In the genomic region with DNA sequence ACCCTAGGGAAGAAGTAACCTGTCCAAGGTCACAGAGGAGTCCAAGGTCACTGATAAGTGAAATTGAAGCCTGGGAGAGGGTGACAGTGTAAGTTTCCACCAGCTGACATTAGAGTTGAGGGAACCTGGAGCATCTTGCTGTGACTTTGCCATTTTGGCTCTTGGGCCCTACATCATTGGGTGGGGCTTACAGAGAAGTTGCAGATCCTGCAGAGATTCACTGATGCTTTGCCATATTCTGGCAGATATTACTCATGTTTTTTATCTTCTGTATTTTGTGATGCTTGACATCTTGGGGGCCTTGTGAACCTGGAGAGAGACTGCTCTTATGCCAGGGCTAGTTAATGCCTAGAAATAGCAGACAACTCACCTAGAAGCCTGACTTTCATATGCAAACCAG, we compare ENCODE assay signal across 19 cellular contexts. TPM values are rescaled to one million over a fixed set of nuclear protein-coding genes. Genes with fewer than 3 reads are reported as not detected.
DNase-seq lines count a peak whose midpoint lies in the region; ATAC-seq, FAIRE-seq and TF ChIP-seq lines count a peak whose summit lies in the region.
"Had no signal": no experiment of that assay in that cellular context is flagged by ENCODE, and none has a peak within 500 bp of the region (broad histone marks: within the 10 kb centered on the region; RNA-seq: fewer than 3 reads in every experiment).

No MANE protein-coding gene starts in this region.

- no peak overlapping the region for H2AFZ ChIP-seq in neural progenitor cell (replicated peaks)

- intact Hi-C loops in natural killer cell (cut with micrococcal nuclease), result loop anchor here (5.0 kb wide), 3 partner anchors 36 to 414 kb away; a partner anchor contains a TSS

- H3K36me3 Mint-ChIP-seq in natural killer cell, result no peaks in the 10 kb centered on the region
- no peaks in the 10 kb centered on the region for H3K36me3 Mint-ChIP-seq in natural killer cell treated with Interleukin-12 subunit alpha and Interleukin-12 subunit beta and Interleukin-15 and Interleukin-18, amount 100 ng/mL, for 72 hours
- no peaks in the 10 kb centered on the region for H3K36me3 Mint-ChIP-seq in effector memory CD8-positive, alpha-beta T cell (ENCODE audit: insufficient read depth)
- H3K36me3 Mint-ChIP-seq in neural progenitor cell, result no peaks in the 10 kb centered on the region
- H3K36me3 Mint-ChIP-seq: CD4-positive, CD25-positive, alpha-beta regulatory T cell had no signal

- DNase-seq in natural killer cell (no peak), neural progenitor cell (ENCODE audit: low spot score) (no peak), H54 (ENCODE audit: insufficient read length, low spot score) (no peak), NCI-H1694 treated with DMSO at 0.1 percent for 48 hours (lab: John Stamatoyannopoulos, UW) (no peak)
- no peak for DNase-seq in natural killer cell treated with Interleukin-12 subunit alpha and Interleukin-12 subunit beta and Interleukin-15 and Interleukin-18, amount 100 ng/mL, for 72 hours (ENCODE audit: low spot score)
- no peak for DNase-seq in effector memory CD8-positive, alpha-beta T cell
- DNase-seq in activated effector memory CD4-positive, alpha-beta T cell treated with Interleukin-2 at 50 U/mL for 16 hours, result no peak
- DNase-seq: ACHN; BE2C; C1 segment of cervical spinal cord; Caco-2; CD4-positive, CD25-positive, alpha-beta regulatory T cell; HCEC 1CT had no signal

- no peak overlapping the region for H3K4me3 ChIP-seq in neural progenitor cell

- no peaks in the 10 kb centered on the region for H4K20me1 ChIP-seq in neural progenitor cell (ENCODE audit: low read depth)

- no peaks in the 10 kb centered on the region for H3K79me2 ChIP-seq in neural progenitor cell (ENCODE audit: low read depth)

- H3K27me3 Mint-ChIP-seq in natural killer cell (ENCODE audit: low read depth in 2 of 2) (no peaks in the 10 kb centered on the region), neural progenitor cell (ENCODE audit: insufficient read depth, low read depth) (peaks cover 10% of the 10 kb centered on the region)
- no peaks in the 10 kb centered on the region for H3K27me3 Mint-ChIP-seq in natural killer cell treated with Interleukin-12 subunit alpha and Interleukin-12 subunit beta and Interleukin-15 and Interleukin-18, amount 100 ng/mL, for 72 hours
- H3K27me3 Mint-ChIP-seq in effector memory CD8-positive, alpha-beta T cell, result no peaks in the 10 kb centered on the region

- FAIRE-seq in H54 (lab: Jason Lieb, UNC), result no peak
- FAIRE-seq: A204.1, D721Med, G401.6, GM12891, GM19239 had no signal

- no peak for TF ChIP-seq POLR2A in H54 (IDR thresholded peaks at IDR 0.05; ENCODE audit: low read depth, low read length)

- H3K27ac Mint-ChIP-seq in natural killer cell, result peak overlapping the region; percentile 67 to 77
- no peak overlapping the region for H3K27ac Mint-ChIP-seq in natural killer cell treated with Interleukin-12 subunit alpha and Interleukin-12 subunit beta and Interleukin-15 and Interleukin-18, amount 100 ng/mL, for 72 hours
- H3K27ac Mint-ChIP-seq in effector memory CD8-positive, alpha-beta T cell, result peak overlapping the region; percentile 13 to 26
- no peak overlapping the region for H3K27ac Mint-ChIP-seq in neural progenitor cell
- H3K27ac Mint-ChIP-seq: CD4-positive, CD25-positive, alpha-beta regulatory T cell had no signal

- no peaks in the 10 kb centered on the region for H3K27me3 ChIP-seq in neural progenitor cell
- H3K27me3 ChIP-seq: BE2C had no signal

- TF ChIP-seq CTCF in natural killer cell (IDR thresholded peaks at IDR 0.05) (no peak), neural progenitor cell (IDR thresholded peaks at IDR 0.05) (no peak)

- H3K4me1 Mint-ChIP-seq in natural killer cell, result peaks cover 47 to 60% of the 10 kb centered on the region in 2 donors
- H3K4me1 Mint-ChIP-seq in natural killer cell treated with Interleukin-12 subunit alpha and Interleukin-12 subunit beta and Interleukin-15 and Interleukin-18, amount 100 ng/mL, for 72 hours (ENCODE audit: low read depth in 2 of 2), result peaks cover 24 to 40% of the 10 kb centered on the region in 2 donors
- peaks cover 17 to 45% of the 10 kb centered on the region in 2 donors for H3K4me1 Mint-ChIP-seq in effector memory CD8-positive, alpha-beta T cell (ENCODE audit: low read depth in 2 of 2)
- peaks cover 18% of the 10 kb centered on the region for H3K4me1 Mint-ChIP-seq in neural progenitor cell

- peaks cover 4% of the 10 kb centered on the region for H3K4me1 ChIP-seq in neural progenitor cell
- H3K4me1 ChIP-seq: BE2C, Caco-2 had no signal

- H3K27ac ChIP-seq in neural progenitor cell, result no peak overlapping the region
- H3K27ac ChIP-seq: HL-60 had no signal

- peaks cover 2% of the 10 kb centered on the region for H3F3A ChIP-seq in neural progenitor cell (ENCODE audit: low read depth)

- no peak for ATAC-seq in natural killer cell
- ATAC-seq in natural killer cell treated with Interleukin-12 subunit alpha and Interleukin-12 subunit beta and Interleukin-15 and Interleukin-18, amount 100 ng/mL, for 72 hours, result no peak
- ATAC-seq in effector memory CD8-positive, alpha-beta T cell (replicated peaks), result no peak

- H3K36me3 ChIP-seq in neural progenitor cell, result no peaks in the 10 kb centered on the region
- H3K36me3 ChIP-seq: BE2C had no signal

- H3K4me3 Mint-ChIP-seq in natural killer cell (peak overlapping the region; percentile 6), neural progenitor cell (peak overlapping the region; percentile 58)
- H3K4me3 Mint-ChIP-seq in natural killer cell treated with Interleukin-12 subunit alpha and Interleukin-12 subunit beta and Interleukin-15 and Interleukin-18, amount 100 ng/mL, for 72 hours, result no peak overlapping the region
- no peak overlapping the region for H3K4me3 Mint-ChIP-seq in effector memory CD8-positive, alpha-beta T cell
- H3K4me3 Mint-ChIP-seq: CD4-positive, CD25-positive, alpha-beta regulatory T cell had no signal

- no peak overlapping the region for H3K9ac ChIP-seq in neural progenitor cell

- H3K9me3 Mint-ChIP-seq in natural killer cell, result peaks cover 0 to 2% of the 10 kb centered on the region in 2 donors
- H3K9me3 Mint-ChIP-seq in natural killer cell treated with Interleukin-12 subunit alpha and Interleukin-12 subunit beta and Interleukin-15 and Interleukin-18, amount 100 ng/mL, for 72 hours, result peaks cover 2% of the 10 kb centered on the region
- no peaks in the 10 kb centered on the region for H3K9me3 Mint-ChIP-seq in effector memory CD8-positive, alpha-beta T cell
- no peaks in the 10 kb centered on the region for H3K9me3 Mint-ChIP-seq in neural progenitor cell

- no peak overlapping the region for H3K4me2 ChIP-seq in neural progenitor cell

- no peaks in the 10 kb centered on the region for H3K9me3 ChIP-seq in neural progenitor cell (ENCODE audit: low read depth)
- H3K9me3 ChIP-seq: BE2C, Caco-2 had no signal

RNA-seq across cellular contexts. Expression of a gene that starts 36.5 kb away (rescaled TPM):
- total RNA-seq in natural killer cell (1 to 10 TPM; 4.9 to 9.7 (median 8.4) TPM), neural progenitor cell (ENCODE audit: low replicate concordance) (0.53 and 0.56 TPM in 2 replicates)
- total RNA-seq in natural killer cell treated with Interleukin-12 subunit alpha and Interleukin-12 subunit beta and Interleukin-15 and Interleukin-18, amount 100 ng/mL, for 72 hours, result 1 to 10 TPM; 2.1 to 3.6 TPM
- total RNA-seq: Caco-2; CD4-positive, CD25-positive, alpha-beta regulatory T cell had no signal

Comparison
In these comparisons a context has a peak if more than half of its experiments do, and no peak if none do; other contexts are left out.
1. H3K27ac Mint-ChIP-seq: peak in natural killer cell (2 of 2) and effector memory CD8-positive, alpha-beta T cell (2 of 2); none in natural killer cell treated with Interleukin-12 subunit alpha and Interleukin-12 subunit beta and Interleukin-15 and Interleukin-18, amount 100 ng/mL, for 72 hours (0 of 2) and neural progenitor cell (single experiment).
2. H3K4me3 Mint-ChIP-seq: peak in natural killer cell (single experiment) and neural progenitor cell (single experiment); none in natural killer cell treated with Interleukin-12 subunit alpha and Interleukin-12 subunit beta and Interleukin-15 and Interleukin-18, amount 100 ng/mL, for 72 hours (single experiment) and effector memory CD8-positive, alpha-beta T cell (0 of 2).